Comparison of ENCODE assay signal across 16 cellular contexts in the genomic region with DNA sequence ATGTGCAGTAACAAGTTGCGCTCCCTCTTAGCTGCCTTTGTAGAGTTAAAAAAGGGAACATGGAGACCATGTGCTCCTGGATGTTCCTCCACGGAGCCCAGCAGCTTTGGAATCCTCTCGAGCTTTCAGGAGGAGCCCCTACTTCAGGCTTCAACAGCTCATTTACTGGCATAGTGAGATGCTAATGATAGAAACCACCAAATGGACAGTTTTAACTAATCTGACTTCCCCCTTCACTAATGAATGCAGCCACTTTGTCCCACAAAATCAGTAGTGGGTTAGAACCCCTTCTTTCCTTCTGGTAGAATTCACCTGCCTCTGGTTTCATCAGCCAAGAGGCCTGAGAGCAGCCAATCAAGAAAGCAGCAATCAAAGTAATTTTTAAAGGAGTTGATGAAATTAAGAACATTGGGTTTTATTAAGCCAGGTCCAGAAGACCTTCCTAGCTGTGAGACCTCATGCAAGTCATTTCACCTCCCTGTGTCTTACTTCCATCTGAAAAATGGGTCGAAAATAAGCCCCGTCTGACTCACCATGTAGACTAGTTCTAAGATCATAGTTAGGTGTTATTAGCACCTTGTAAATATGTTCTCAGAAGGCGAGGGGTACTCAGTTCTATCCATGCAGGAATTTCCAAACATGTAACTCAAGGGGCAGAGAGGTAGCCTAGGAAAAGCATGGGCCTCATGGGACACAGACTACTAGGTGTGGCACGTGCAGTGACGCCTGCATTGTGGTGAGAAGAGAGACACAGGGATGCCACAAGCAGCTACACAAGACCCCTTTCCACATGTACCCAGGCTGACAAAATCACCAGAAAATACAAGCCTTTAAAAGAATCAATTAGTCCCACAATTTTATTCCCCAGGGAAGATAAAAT.
DNase-seq lines count a peak whose midpoint lies in the region; ATAC-seq and TF ChIP-seq lines count a peak whose summit lies in the region.
"Had no signal": no experiment of that assay in that cellular context is flagged by ENCODE, and none has a peak within 500 bp of the region (broad histone marks: within the 10 kb centered on the region; RNA-seq: fewer than 3 reads in every experiment).

No MANE protein-coding gene starts in this region.

- peaks cover 94% of the 10 kb centered on the region for H3K4me1 ChIP-seq in OCI-LY3 (ENCODE audit: low read length)
- H3K4me1 ChIP-seq: tibial artery had no signal

- H3K27ac Mint-ChIP-seq in activated naive CD4-positive, alpha-beta T cell treated with anti-CD3 and anti-CD28 coated beads, Interleukin-2, amount 10 ng/mL, durations not matched to agents 7 days and 5 days, result peak overlapping the region; percentile 93
- H3K27ac Mint-ChIP-seq in stimulated activated naive B cell treated with anti-CD40 and anti-IgM and Interleukin-4, amounts not matched to agents 10 μg/mL and 1 μg/mL and 100 μg/mL, for 72 hours, result peak overlapping the region; percentile 63

- H3K27ac ChIP-seq in OCI-LY3 (ENCODE audit: low read length) (peak overlapping the region; percentile 87), brain microvascular endothelial cell (no peak overlapping the region)
- H3K27ac ChIP-seq: tibial artery had no signal

- peaks cover 28% of the 10 kb centered on the region for H3K27me3 ChIP-seq in OCI-LY3 (ENCODE audit: low read depth, low read length)
- H3K27me3 ChIP-seq in brain microvascular endothelial cell (replicated peaks), result no peaks in the 10 kb centered on the region
- H3K27me3 ChIP-seq: tibial artery had no signal

- H3K79me2 ChIP-seq in OCI-LY3 (ENCODE audit: low read length), result no peaks in the 10 kb centered on the region

- ATAC-seq in stimulated activated naive B cell treated with anti-CD40 and anti-IgM and Interleukin-4, amounts not matched to agents 10 μg/mL and 1 μg/mL and 100 μg/mL, for 72 hours (replicated peaks), result peak; percentile 66 to 71
- ATAC-seq: Right ventricle myocardium inferior had no signal

- peaks cover 34% of the 10 kb centered on the region; the same call in 1 of the 2 replicates for H3K9me3 ChIP-seq in OCI-LY3 (ENCODE audit: insufficient read depth, low read length)
- H3K9me3 ChIP-seq: tibial artery had no signal

- peak overlapping the region; percentile 67 for H3K4me3 ChIP-seq in OCI-LY3 (ENCODE audit: low read length)
- no peak overlapping the region for H3K4me3 ChIP-seq in brain microvascular endothelial cell (ENCODE audit: low read depth, low read length)
- H3K4me3 ChIP-seq: tibial artery had no signal

- peak overlapping the region; percentile 85 for H3K4me2 ChIP-seq in OCI-LY3 (ENCODE audit: low read length)

- H3K27me3 Mint-ChIP-seq in activated naive CD4-positive, alpha-beta T cell treated with anti-CD3 and anti-CD28 coated beads, Interleukin-2, amount 10 ng/mL, durations not matched to agents 7 days and 5 days, result no peaks in the 10 kb centered on the region
- peaks cover 7 to 11% of the 10 kb centered on the region in 2 donors for H3K27me3 Mint-ChIP-seq in stimulated activated naive B cell treated with anti-CD40 and anti-IgM and Interleukin-4, amounts not matched to agents 10 μg/mL and 1 μg/mL and 100 μg/mL, for 72 hours

- H3K9me3 Mint-ChIP-seq in activated naive CD4-positive, alpha-beta T cell treated with anti-CD3 and anti-CD28 coated beads, Interleukin-2, amount 10 ng/mL, durations not matched to agents 7 days and 5 days, result peaks cover 7% of the 10 kb centered on the region
- peaks cover 0 to 1% of the 10 kb centered on the region in 2 donors for H3K9me3 Mint-ChIP-seq in stimulated activated naive B cell treated with anti-CD40 and anti-IgM and Interleukin-4, amounts not matched to agents 10 μg/mL and 1 μg/mL and 100 μg/mL, for 72 hours

- H3K36me3 ChIP-seq in OCI-LY3 (replicated peaks; ENCODE audit: low read depth, low read length) (peaks cover 4% of the 10 kb centered on the region), brain microvascular endothelial cell (replicated peaks) (no peaks in the 10 kb centered on the region)
- H3K36me3 ChIP-seq: tibial artery had no signal

- no peaks in the 10 kb centered on the region for H4K20me1 ChIP-seq in OCI-LY3 (ENCODE audit: insufficient read depth, low read length)

- no peak for TF ChIP-seq CTCF in OCI-LY3 (IDR thresholded peaks at IDR 0.05; ENCODE audit: low read depth, low read length)
- no peak for TF ChIP-seq CTCF in brain microvascular endothelial cell (IDR thresholded peaks at IDR 0.05; ENCODE audit: low read depth, low read length, missing control alignments)

- H2AFZ ChIP-seq in OCI-LY3 (ENCODE audit: low read depth, low read length), result no peak overlapping the region

- DNase-seq in activated T-cell treated with anti-CD3 and anti-CD28 coated beads, Interleukin-2, amount 50 U/mL, for 1 hour, result peak; percentile 28
- no peak for DNase-seq in activated T-cell treated with anti-CD3 and anti-CD28 coated beads for 4 hours
- peak; percentile 41 for DNase-seq in activated naive CD4-positive, alpha-beta T cell treated with anti-CD3 and anti-CD28 coated beads, Interleukin-2, amount 10 ng/mL, durations not matched to agents 7 days and 5 days
- no peak for DNase-seq in stimulated activated naive B cell treated with anti-CD40 and anti-IgM and Interleukin-4, amounts not matched to agents 10 μg/mL and 1 μg/mL and 100 μg/mL, for 72 hours
- no peak for DNase-seq in HUDEP-2 (lab: John Stamatoyannopoulos, UW; ENCODE audit: unreplicated experiment in 76 of 76)
- DNase-seq in brain microvascular endothelial cell, result no peak
- DNase-seq in HuH-7 (ENCODE audit: low spot score), result no peak
- DNase-seq: ACHN; DMS 273 treated with DMSO at 0.1 percent for 48 hours; effector CD8-positive, alpha-beta T cell; KBM-7; NCI-H187; NCI-H526 treated with DMSO at 0.1 percent for 48 hours; tibial artery had no signal

- CTCF ChIA-PET in activated naive CD4-positive, alpha-beta T cell treated with anti-CD3 and anti-CD28 coated beads, Interleukin-2, amount 10 ng/mL, durations not matched to agents 7 days and 5 days (lab: Charles Lee), result interaction anchor here (0.8 to 5.1 kb wide), 13 partner anchors 15 to 320 kb away, joined by 3 to 50 read pairs (median 5); partner anchors contain the start of gene BCL6

- H3K4me3 Mint-ChIP-seq in activated naive CD4-positive, alpha-beta T cell treated with anti-CD3 and anti-CD28 coated beads, Interleukin-2, amount 10 ng/mL, durations not matched to agents 7 days and 5 days, result peak overlapping the region; percentile 56
- H3K4me3 Mint-ChIP-seq in stimulated activated naive B cell treated with anti-CD40 and anti-IgM and Interleukin-4, amounts not matched to agents 10 μg/mL and 1 μg/mL and 100 μg/mL, for 72 hours, result peak overlapping the region; percentile 43 to 74

- H3K36me3 Mint-ChIP-seq in activated naive CD4-positive, alpha-beta T cell treated with anti-CD3 and anti-CD28 coated beads, Interleukin-2, amount 10 ng/mL, durations not matched to agents 7 days and 5 days, result peaks cover 13% of the 10 kb centered on the region
- peaks cover 0 to 2% of the 10 kb centered on the region in 2 donors for H3K36me3 Mint-ChIP-seq in stimulated activated naive B cell treated with anti-CD40 and anti-IgM and Interleukin-4, amounts not matched to agents 10 μg/mL and 1 μg/mL and 100 μg/mL, for 72 hours

- peak overlapping the region; percentile 51; the same call in 1 of the 2 replicates for H3K9ac ChIP-seq in OCI-LY3 (ENCODE audit: low read length)

- peaks cover 68% of the 10 kb centered on the region for H3K4me1 Mint-ChIP-seq in activated naive CD4-positive, alpha-beta T cell treated with anti-CD3 and anti-CD28 coated beads, Interleukin-2, amount 10 ng/mL, durations not matched to agents 7 days and 5 days
- peaks cover 50 to 58% of the 10 kb centered on the region in 2 donors for H3K4me1 Mint-ChIP-seq in stimulated activated naive B cell treated with anti-CD40 and anti-IgM and Interleukin-4, amounts not matched to agents 10 μg/mL and 1 μg/mL and 100 μg/mL, for 72 hours

- in situ Hi-C loops in brain microvascular endothelial cell (cut with HindIII; ENCODE audit: low pct_ligation_motif_present, low sequenced_read_pairs), result no loop called here

Comparison
In these comparisons a context has a peak if more than half of its experiments do, and no peak if none do; other contexts are left out.
1. DNase-seq: peak in activated T-cell treated with anti-CD3 and anti-CD28 coated beads, Interleukin-2, amount 50 U/mL, for 1 hour (single experiment) and activated naive CD4-positive, alpha-beta T cell treated with anti-CD3 and anti-CD28 coated beads, Interleukin-2, amount 10 ng/mL, durations not matched to agents 7 days and 5 days (single experiment); none in activated T-cell treated with anti-CD3 and anti-CD28 coated beads for 4 hours (single experiment), stimulated activated naive B cell treated with anti-CD40 and anti-IgM and Interleukin-4, amounts not matched to agents 10 μg/mL and 1 μg/mL and 100 μg/mL, for 72 hours (single experiment), HUDEP-2 (0 of 76), brain microvascular endothelial cell (single experiment) and HuH-7 (single experiment).